5 cellular contexts compared by ENCODE assay signal in genomic region chr1:110781525-110781924, GRCh38.
"Had no signal": no experiment of that assay in that cellular context is flagged by ENCODE, and none has a peak within 500 bp of the region (broad histone marks: within the 10 kb centered on the region; RNA-seq: fewer than 3 reads in every experiment).

No MANE protein-coding gene starts in this region.

- H3K9me3 ChIP-seq: HAP-1 had no signal

- H3K27ac ChIP-seq: GM23248, KMS-11 had no signal

- H3K4me1 ChIP-seq: HAP-1 had no signal

- FAIRE-seq: HTR-8/SVneo had no signal

- DNase-seq: GOT3 had no signal

- H3K4me3 ChIP-seq: GM23248, HAP-1 had no signal

- H3K4me2 ChIP-seq: KMS-11 had no signal

- H3K36me3 ChIP-seq: HAP-1 had no signal

- H2AFZ ChIP-seq: GM23248 had no signal

- H3K9ac ChIP-seq: GM23248, KMS-11 had no signal
